In the genomic region with DNA sequence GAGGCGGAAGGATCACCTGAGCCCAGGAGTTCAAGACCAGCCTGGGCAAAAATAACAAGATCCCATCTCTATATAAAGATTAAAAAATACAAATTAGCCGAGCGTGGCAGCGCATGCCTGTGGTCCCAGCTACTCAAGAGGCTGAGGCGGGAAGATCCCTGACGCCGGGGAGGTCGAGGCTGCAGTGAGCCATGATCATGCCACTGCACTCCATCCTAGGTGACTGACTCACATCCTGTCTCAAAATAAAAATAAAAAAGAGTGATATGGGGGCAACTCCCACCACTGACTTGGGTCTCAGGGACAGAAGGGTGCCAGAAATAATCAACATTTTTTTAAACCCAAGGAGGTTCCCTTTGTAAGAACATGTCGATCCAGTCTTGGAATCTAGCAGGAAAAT, we compare ENCODE assay signal across 19 cellular contexts. TPM values are rescaled to one million over a fixed set of nuclear protein-coding genes. Genes with fewer than 3 reads are reported as not detected.
DNase-seq lines count a peak whose midpoint lies in the region; ATAC-seq and TF ChIP-seq lines count a peak whose summit lies in the region.
"Had no signal": no experiment of that assay in that cellular context is flagged by ENCODE, and none has a peak within 500 bp of the region (broad histone marks: within the 10 kb centered on the region; RNA-seq: fewer than 3 reads in every experiment).

No MANE protein-coding gene starts in this region.

- H3K79me1 ChIP-seq in IMR-90 (ENCODE audit: low read depth in 1 of 2, low read length in 2 of 2) = peaks cover 40 to 94% of the 10 kb centered on the region in 2 experiments

- H3K9ac ChIP-seq in BLaER1 (0 out of 2 replicates have a peak overlapping the region, but pooled peaks have one; percentile 20), IMR-90 (ENCODE audit: low read depth, low read length) (no peak overlapping the region)
- H3K9ac ChIP-seq: KMS-11 had no signal

- H3K4me2 ChIP-seq in BLaER1 (peak overlapping the region; percentile 59), IMR-90 (ENCODE audit: low read depth, low read length) (no peak overlapping the region)
- H3K4me2 ChIP-seq: KMS-11 had no signal

- POLR2A ChIA-PET in IMR-90 (lab: Charles Lee; ENCODE audit: unreplicated experiment) = no interaction called here

- H3K14ac ChIP-seq in IMR-90 (replicated peaks; ENCODE audit: low read depth, low read length) = no peak overlapping the region

- peak overlapping the region; percentile 37 for H2BK5ac ChIP-seq in IMR-90 (ENCODE audit: low read depth, low read length, poor library complexity, severe bottlenecking)

- peaks cover 37% of the 10 kb centered on the region for H3K9me1 ChIP-seq in IMR-90 (ENCODE audit: insufficient read depth, low read length)

- H4K8ac ChIP-seq in IMR-90 (ENCODE audit: low read depth in 2 of 2, low read length in 2 of 2) = no peak overlapping the region

- 60% methylated on average over 1 of the region's 9 CpGs; no CpG with 5 or more reads in 1 of the 2 experiments for WGBS in IMR-90 (ENCODE audit: extremely low coverage in 2 of 2, insufficient read length in 1 of 2), 2 experiments
- WGBS in psoas muscle, 3 donors = 92 to 95% (median 94%) methylated on average over 9 of the region's 9 CpGs

- H3K36me3 ChIP-seq in BLaER1 (peaks cover 43% of the 10 kb centered on the region), IMR-90 (ENCODE audit: control insufficient read depth, insufficient read depth, low read length) (peaks cover 19% of the 10 kb centered on the region), psoas muscle (ENCODE audit: insufficient read depth in 1 of 2, low read depth in 1 of 2) (no peaks in the 10 kb centered on the region)
- H3K36me3 ChIP-seq: brain microvascular endothelial cell had no signal

- no peaks in the 10 kb centered on the region for H3K27me3 ChIP-seq in BLaER1
- no peaks in the 10 kb centered on the region for H3K27me3 ChIP-seq in IMR-90 (ENCODE audit: control insufficient read depth, insufficient read depth, low read length)
- H3K27me3 ChIP-seq in psoas muscle (ENCODE audit: insufficient read depth in 3 of 3, low read length in 2 of 3) = no peaks in the 10 kb centered on the region
- H3K27me3 ChIP-seq: brain microvascular endothelial cell, esophagus muscularis mucosa had no signal

- CTCF ChIA-PET in IMR-90 (lab: Yijun Ruan, JAX) = interaction anchor here (0.5 to 0.8 kb wide), 2 partner anchors 59 to 230 kb away, joined by 3 to 4 read pairs; no protein-coding TSS in a partner anchor

- no peak overlapping the region for H3K56ac ChIP-seq in IMR-90 (ENCODE audit: extremely low read depth, insufficient read depth, low read length)

- H2AK5ac ChIP-seq in IMR-90 (ENCODE audit: low read depth, low read length) = no peak overlapping the region

- H3K9me3 ChIP-seq in BLaER1 (no peaks in the 10 kb centered on the region), IMR-90 (ENCODE audit: control insufficient read depth, insufficient read depth, low read length) (no peaks in the 10 kb centered on the region), psoas muscle (no peaks in the 10 kb centered on the region)
- H3K9me3 ChIP-seq: esophagus muscularis mucosa had no signal

- DNase-seq in IMR-90 = peak; percentile 30
- DNase-seq in glomerular visceral epithelial cell (ENCODE audit: extremely low spot score) = peak; percentile 90
- DNase-seq in psoas muscle = no peak
- DNase-seq in NK-92 (lab: John Stamatoyannopoulos, UW; ENCODE audit: unreplicated experiment) = no peak
- DNase-seq in NK-92 treated with Interleukin-12 subunit alpha and Interleukin-12 subunit beta, amount 100 ng/mL, for 24 hours (lab: John Stamatoyannopoulos, UW) = no peak
- no peak for DNase-seq in iPS-NIHi7 (ENCODE audit: extremely low spot score)
- DNase-seq: activated CD4-positive, alpha-beta T cell treated with anti-CD3 and anti-CD28 coated beads for 4 hours; activated T-cell treated with anti-CD3 and anti-CD28 coated beads, Interleukin-2, amount 50 U/mL, for 1 hour; brain microvascular endothelial cell; NCI-H1417; NCI-H748 treated with DMSO at 0.1 percent for 48 hours; stimulated activated CD4-positive, alpha-beta T cell treated with anti-CD3 and anti-CD28 coated beads, Interleukin-2, amount 100 ng/mL, for 48 hours; substantia nigra had no signal

- peak overlapping the region; percentile 54; the same call in 1 of the 2 replicates for H2BK20ac ChIP-seq in IMR-90 (ENCODE audit: low read depth, low read length)

- peak overlapping the region; percentile 73; the same call in 1 of the 2 replicates for H3K23ac ChIP-seq in IMR-90 (ENCODE audit: low read depth, low read length)

- H3K4ac ChIP-seq in IMR-90 (ENCODE audit: low read depth, low read length) = peak overlapping the region; percentile 35; the same call in 1 of the 2 replicates

- H3K4me3 ChIP-seq in BLaER1 = no peak overlapping the region
- no peak overlapping the region for H3K4me3 ChIP-seq in IMR-90 (ENCODE audit: insufficient read depth, low read depth, low read length)
- H3K4me3 ChIP-seq in psoas muscle = no peak overlapping the region
- H3K4me3 ChIP-seq: esophagus muscularis mucosa had no signal

- dilution Hi-C loops in IMR-90 (cut with HindIII; ENCODE audit: low sequenced_read_pairs, unreplicated experiment) = no loop called here

- in situ Hi-C loops in IMR-90 (cut with MboI; ENCODE audit: low sequenced_read_pairs) = loop anchor here (25.0 kb wide), 1 partner anchor 655 kb away; no protein-coding TSS in a partner anchor

- TF ChIP-seq CTCF in IMR-90 (conservative IDR thresholded peaks at IDR 0.05; ENCODE audit: low read depth, low read length) (no peak), psoas muscle (IDR thresholded peaks at IDR 0.05) (no peak)

- peak overlapping the region; percentile 30; the same call in 1 of the 2 replicates for H3K18ac ChIP-seq in IMR-90 (ENCODE audit: low read depth, low read length)

- BruUV-seq in IMR-90 (replicated peaks; lab: Mats Ljungman, UMichigan) = no TSS peak

- ATAC-seq in IMR-90 (ENCODE audit: low read depth) (no peak), psoas muscle (no peak), GM21825 (IDR thresholded peaks at IDR 0.05; ENCODE audit: unreplicated experiment) (no peak)
- ATAC-seq: activated naive CD4-positive, alpha-beta T cell treated with anti-CD3 and anti-CD28 coated beads, Interleukin-2, amount 50 U/mL, for 72 hours; Panc1 had no signal

- intact Hi-C loops in IMR-90 (cut with micrococcal nuclease) (no loop called here), psoas muscle (cut with DNase I) (loop anchor here in 1 of 2 donors (5.0 kb wide), 1 partner anchor 35 kb away; no protein-coding TSS in a partner anchor)

- H4K20me1 ChIP-seq in BLaER1 (peaks cover 100% of the 10 kb centered on the region), IMR-90 (ENCODE audit: insufficient read depth, low read length) (peaks cover 74% of the 10 kb centered on the region)

- no peak overlapping the region for H2BK120ac ChIP-seq in IMR-90 (ENCODE audit: low read depth, low read length)

- no peak for TF ChIP-seq POLR2A in IMR-90 (IDR thresholded peaks at IDR 0.05; ENCODE audit: low read depth, low read length)

- 0 out of 3 replicates have a peak overlapping the region, but pooled peaks have one; percentile 69 for H2BK15ac ChIP-seq in IMR-90 (ENCODE audit: low read depth, low read length)

- no peak overlapping the region for H4K5ac ChIP-seq in IMR-90 (ENCODE audit: low read depth, low read length)

- H2AK9ac ChIP-seq in IMR-90 (replicated peaks; ENCODE audit: low read depth, low read length, poor library complexity) = no peak overlapping the region

- peak overlapping the region; percentile 3; the same call in 1 of the 2 replicates for H3K27ac ChIP-seq in BLaER1
- H3K27ac ChIP-seq in IMR-90 (ENCODE audit: insufficient read depth, low read length) = no peak overlapping the region
- peak overlapping the region; percentile 93 for H3K27ac ChIP-seq in psoas muscle
- H3K27ac ChIP-seq: brain microvascular endothelial cell, KMS-11 had no signal

- TF ChIP-seq RAD21 in IMR-90 (IDR thresholded peaks at IDR 0.05; ENCODE audit: low read length) = no peak

- no peak overlapping the region for H4K91ac ChIP-seq in IMR-90 (ENCODE audit: insufficient read depth, low read depth, low read length)

- peaks cover 88% of the 10 kb centered on the region for H3K4me1 ChIP-seq in BLaER1
- peaks cover 49% of the 10 kb centered on the region for H3K4me1 ChIP-seq in IMR-90 (ENCODE audit: control insufficient read depth, insufficient read depth, low read length)
- peaks cover 68% of the 10 kb centered on the region for H3K4me1 ChIP-seq in psoas muscle

- no peak overlapping the region for H2AFZ ChIP-seq in IMR-90 (replicated peaks; ENCODE audit: low read length, poor library complexity)

TF ChIP-seq in IMR-90, 13 proteins besides CTCF, POLR2A, EP300 and RAD21:
- TF ChIP-seq FOS (IDR thresholded peaks at IDR 0.05; ENCODE audit: low read depth, low read length) (no peak), MXI1 (IDR thresholded peaks at IDR 0.05; ENCODE audit: borderline replicate concordance, low read depth, low read length) (no peak), RFX5 (IDR thresholded peaks at IDR 0.05; ENCODE audit: low read depth, low read length) (no peak), BHLHE40 (IDR thresholded peaks at IDR 0.05; ENCODE audit: low read depth, low read length) (no peak), NFE2L2 (IDR thresholded peaks at IDR 0.05; ENCODE audit: low read depth, low read length) (no peak), MAFK (IDR thresholded peaks at IDR 0.05; ENCODE audit: low read depth, low read length) (no peak), MAZ (IDR thresholded peaks at IDR 0.05; ENCODE audit: borderline replicate concordance, low read depth, low read length) (no peak)
- TF ChIP-seq, protein P1, sequence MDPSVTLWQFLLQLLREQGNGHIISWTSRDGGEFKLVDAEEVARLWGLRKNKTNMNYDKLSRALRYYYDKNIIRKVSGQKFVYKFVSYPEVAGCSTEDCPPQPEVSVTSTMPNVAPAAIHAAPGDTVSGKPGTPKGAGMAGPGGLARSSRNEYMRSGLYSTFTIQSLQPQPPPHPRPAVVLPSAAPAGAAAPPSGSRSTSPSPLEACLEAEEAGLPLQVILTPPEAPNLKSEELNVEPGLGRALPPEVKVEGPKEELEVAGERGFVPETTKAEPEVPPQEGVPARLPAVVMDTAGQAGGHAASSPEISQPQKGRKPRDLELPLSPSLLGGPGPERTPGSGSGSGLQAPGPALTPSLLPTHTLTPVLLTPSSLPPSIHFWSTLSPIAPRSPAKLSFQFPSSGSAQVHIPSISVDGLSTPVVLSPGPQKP (IDR thresholded peaks at IDR 0.05; ENCODE audit: borderline replicate concordance, low read depth, low read length) = no peak

RNA-seq across cellular contexts. Expression of a gene that starts 37.6 kb away (rescaled TPM):
- total RNA-seq in IMR-90 (2012; rRNA removed) (7.9 and 9.7 TPM in 2 replicates), psoas muscle (10 to 100 TPM in 3 of 4 donors, 1 to 10 TPM in 1; 9.6 to 20.6 (median 17.2) TPM)
- polyA plus RNA-seq in IMR-90 (2012; rRNA removed) (16.6 and 16.9 TPM in 2 replicates), psoas muscle (1 to 10 TPM; 2.4 to 8.1 (median 2.7) TPM)
- 11.0 and 15.4 TPM in 2 replicates for polyA plus RNA-seq in IMR-90 (2012; cell fraction: cytosol; rRNA removed)
- 50.6 and 72.6 TPM in 2 replicates for polyA plus RNA-seq in IMR-90 (2012; cell fraction: nucleus; rRNA removed; ENCODE audit: low replicate concordance)

Comparison
In these comparisons a context has a peak if more than half of its experiments do, and no peak if none do; other contexts are left out.
1. DNase-seq: peak in IMR-90 (single experiment) and glomerular visceral epithelial cell (single experiment); none in psoas muscle (0 of 2), NK-92 (single experiment), NK-92 treated with Interleukin-12 subunit alpha and Interleukin-12 subunit beta, amount 100 ng/mL, for 24 hours (single experiment) and iPS-NIHi7 (single experiment).